In genomic region chr2:175690113-175690716, GRCh38 we compare ENCODE assay signal across 8 cellular contexts.
DNase-seq lines count a peak whose midpoint lies in the region; ATAC-seq, FAIRE-seq and TF ChIP-seq lines count a peak whose summit lies in the region.

No MANE protein-coding gene starts in this region.

- DNase-seq in Calu3 = peak; percentile 51
- peak; percentile 71 for DNase-seq in KBM-7
- DNase-seq in RCC 7860 (ENCODE audit: low spot score) = peak; percentile 18
- peak; percentile 41 for DNase-seq in mucosa of gallbladder (ENCODE audit: low spot score)
- DNase-seq in T-helper 2 cell treated with Interferon-gamma antibody and Interleukin-4, amounts not matched to agents 5 μg/mL and 100 μg/mL, for 36 hours (ENCODE audit: low spot score) = no peak
- no peak for DNase-seq in activated effector memory CD4-positive, alpha-beta T cell treated with Interleukin-2 at 50 U/mL for 16 hours

- no peaks in the 10 kb centered on the region for H3K36me3 Mint-ChIP-seq in Calu3 (ENCODE audit: insufficient read depth, unreplicated experiment)
- no peaks in the 10 kb centered on the region for H3K36me3 Mint-ChIP-seq in T-helper 2 cell treated with Interferon-gamma antibody and Interleukin-4, amounts not matched to agents 5 μg/mL and 100 μg/mL, for 36 hours (ENCODE audit: low read depth)

- peak; percentile 76 for TF ChIP-seq CTCF in Calu3 (IDR thresholded peaks at IDR 0.05; ENCODE audit: unreplicated experiment)

- no peaks in the 10 kb centered on the region for H3K4me1 Mint-ChIP-seq in Calu3 (ENCODE audit: low read depth, unreplicated experiment)
- H3K4me1 Mint-ChIP-seq in T-helper 2 cell treated with Interferon-gamma antibody and Interleukin-4, amounts not matched to agents 5 μg/mL and 100 μg/mL, for 36 hours (ENCODE audit: low read depth) = no peaks in the 10 kb centered on the region

- ATAC-seq in GM18868 (IDR thresholded peaks at IDR 0.05; ENCODE audit: unreplicated experiment) = peak; percentile 76

- H3K27me3 Mint-ChIP-seq in Calu3 (ENCODE audit: unreplicated experiment) = peaks cover 39% of the 10 kb centered on the region
- H3K27me3 Mint-ChIP-seq in T-helper 2 cell treated with Interferon-gamma antibody and Interleukin-4, amounts not matched to agents 5 μg/mL and 100 μg/mL, for 36 hours (ENCODE audit: low read depth) = peaks cover 6% of the 10 kb centered on the region

- BruUV-seq in Calu3 (replicated peaks; lab: Mats Ljungman, UMichigan) = no TSS peak

- no peak overlapping the region for H3K27ac Mint-ChIP-seq in Calu3 (ENCODE audit: unreplicated experiment)
- H3K27ac Mint-ChIP-seq in T-helper 2 cell treated with Interferon-gamma antibody and Interleukin-4, amounts not matched to agents 5 μg/mL and 100 μg/mL, for 36 hours = no peak overlapping the region

- CTCF ChIA-PET in Calu3 (lab: Charles Lee) = interaction anchor here (1.0 to 1.4 kb wide), 6 partner anchors 133 to 439 kb away, joined by 3 to 13 read pairs (median 4); no protein-coding TSS in a partner anchor

- intact Hi-C loops in Calu3 (cut with micrococcal nuclease; ENCODE audit: unreplicated experiment) = loop anchor here (1.0 to 2.0 kb wide), 2 partner anchors 397 to 407 kb away; no protein-coding TSS in a partner anchor

- in situ Hi-C loops in KBM-7 (cut with MboI; ENCODE audit: low pct_unique_long_range_greater_than_20kb, low sequenced_read_pairs) = loop anchor here (25.0 kb wide), 1 partner anchor 397 kb away; the partner anchor contains the start of genes EVX2, HOXD12 and HOXD13

- no peaks in the 10 kb centered on the region for H3K9me3 Mint-ChIP-seq in Calu3 (ENCODE audit: low read depth, unreplicated experiment)
- H3K9me3 Mint-ChIP-seq in T-helper 2 cell treated with Interferon-gamma antibody and Interleukin-4, amounts not matched to agents 5 μg/mL and 100 μg/mL, for 36 hours = no peaks in the 10 kb centered on the region

- no peak overlapping the region for H3K4me3 Mint-ChIP-seq in Calu3 (ENCODE audit: low read depth, unreplicated experiment)
- no peak overlapping the region for H3K4me3 Mint-ChIP-seq in T-helper 2 cell treated with Interferon-gamma antibody and Interleukin-4, amounts not matched to agents 5 μg/mL and 100 μg/mL, for 36 hours

- FAIRE-seq in RCC 7860 (lab: Jason Lieb, UNC) (peak; percentile 82), endometrium (lab: Jason Lieb, UNC) (peak; percentile 88)

Comparison
In these comparisons a context has a peak if more than half of its experiments do, and no peak if none do; other contexts are left out.
1. DNase-seq: peak in Calu3 (single experiment), KBM-7 (single experiment), RCC 7860 (single experiment) and mucosa of gallbladder (single experiment); none in T-helper 2 cell treated with Interferon-gamma antibody and Interleukin-4, amounts not matched to agents 5 μg/mL and 100 μg/mL, for 36 hours (single experiment) and activated effector memory CD4-positive, alpha-beta T cell treated with Interleukin-2 at 50 U/mL for 16 hours (single experiment).